In genomic region chr12:56336361-56337167, GRCh38 we compare ENCODE assay signal across 13 cellular contexts. TPM values are rescaled to one million over a fixed set of nuclear protein-coding genes. Genes with fewer than 3 reads are reported as not detected.
DNase-seq lines count a peak whose midpoint lies in the region; ATAC-seq and TF ChIP-seq lines count a peak whose summit lies in the region.
"Had no signal": no experiment of that assay in that cellular context is flagged by ENCODE, and none has a peak within 500 bp of the region (broad histone marks: within the 10 kb centered on the region; RNA-seq: fewer than 3 reads in every experiment).

No MANE protein-coding gene starts in this region.

- H3K36me3 ChIP-seq in CD8-positive, alpha-beta T cell (ENCODE audit: insufficient read depth, low read length): no peaks in the 10 kb centered on the region
- H3K36me3 ChIP-seq in SU-DHL-6 (ENCODE audit: low read length): no peaks in the 10 kb centered on the region
- H3K36me3 ChIP-seq: ovary had no signal

- H3K9me3 Mint-ChIP-seq in CD8-positive, alpha-beta T cell: no peaks in the 10 kb centered on the region
- no peaks in the 10 kb centered on the region for H3K9me3 Mint-ChIP-seq in nephron progenitor cell

- CTCF ChIA-PET in CD8-positive, alpha-beta T cell (lab: Charles Lee): interaction anchor here (0.7 to 2.7 kb wide), 4 partner anchors 23 to 127 kb away, joined by 4 to 23 read pairs (median 8); partner anchors contain the start of gene STAT2

- H3F3A ChIP-seq in SU-DHL-6 (ENCODE audit: insufficient read depth): peaks cover 34% of the 10 kb centered on the region

- no peak overlapping the region for H3K27ac ChIP-seq in CD8-positive, alpha-beta T cell (ENCODE audit: low read depth, low read length)
- H3K27ac ChIP-seq in SU-DHL-6 (ENCODE audit: low read depth, low read length): peak overlapping the region; percentile 82
- H3K27ac ChIP-seq: GM23248, ovary had no signal

- no peaks in the 10 kb centered on the region for H3K9me3 ChIP-seq in CD8-positive, alpha-beta T cell (ENCODE audit: low read length)
- H3K9me3 ChIP-seq in SU-DHL-6 (ENCODE audit: insufficient read depth, low read length): no peaks in the 10 kb centered on the region
- H3K9me3 ChIP-seq: ovary had no signal

- no peak for TF ChIP-seq CTCF in CD8-positive, alpha-beta T cell (IDR thresholded peaks at IDR 0.05)
- TF ChIP-seq CTCF in GM20000 (IDR thresholded peaks at IDR 0.05; ENCODE audit: extremely low read depth, missing control alignments): no peak
- TF ChIP-seq CTCF in SU-DHL-6 (IDR thresholded peaks at IDR 0.05; ENCODE audit: insufficient read depth, low read length, poor library complexity, severe bottlenecking): no peak
- TF ChIP-seq CTCF in nephron progenitor cell (IDR thresholded peaks at IDR 0.05): no peak

- H3K4me1 Mint-ChIP-seq in CD8-positive, alpha-beta T cell (ENCODE audit: low read depth): peaks cover 70% of the 10 kb centered on the region
- H3K4me1 Mint-ChIP-seq in nephron progenitor cell: peaks cover 26% of the 10 kb centered on the region

- peak overlapping the region; percentile 49 for H3K4me2 ChIP-seq in SU-DHL-6 (ENCODE audit: low read depth, low read length, poor library complexity, severe bottlenecking)

- no peak for DNase-seq in CD8-positive, alpha-beta T cell
- DNase-seq in GM20000 (ENCODE audit: low spot score) (peak; percentile 32), islet precursor cell (peak; percentile 56), nephron progenitor cell (no peak), GM19240 (ENCODE audit: insufficient read length, low spot score) (no peak)
- no peak for DNase-seq in stimulated activated CD4-positive, alpha-beta T cell treated with anti-CD3 and anti-CD28 coated beads, Interleukin-15, amount 100 ng/mL, for 24 hours
- DNase-seq: GM23248, NCI-H524, ovary had no signal

- no peak overlapping the region for H3K4me3 Mint-ChIP-seq in CD8-positive, alpha-beta T cell
- no peak overlapping the region for H3K4me3 Mint-ChIP-seq in nephron progenitor cell

- peak overlapping the region; percentile 3 for H2AFZ ChIP-seq in SU-DHL-6 (ENCODE audit: low read depth, low read length, severe bottlenecking)
- H2AFZ ChIP-seq: GM23248 had no signal

- H4K20me1 ChIP-seq in SU-DHL-6 (ENCODE audit: low read depth, low read length): no peaks in the 10 kb centered on the region

- H3K4me1 ChIP-seq in CD8-positive, alpha-beta T cell (ENCODE audit: insufficient read depth, low read length): peaks cover 45% of the 10 kb centered on the region

- no peaks in the 10 kb centered on the region for H3K27me3 Mint-ChIP-seq in CD8-positive, alpha-beta T cell (ENCODE audit: low read depth)
- peaks cover 15% of the 10 kb centered on the region for H3K27me3 Mint-ChIP-seq in nephron progenitor cell (ENCODE audit: low read depth, poor library complexity)

- H3K79me2 ChIP-seq in SU-DHL-6 (ENCODE audit: insufficient read depth, low read length): peaks cover 11% of the 10 kb centered on the region

- peak overlapping the region; percentile 64 for H3K27ac Mint-ChIP-seq in CD8-positive, alpha-beta T cell
- no peak overlapping the region for H3K27ac Mint-ChIP-seq in nephron progenitor cell

- POLR2A ChIA-PET in CD8-positive, alpha-beta T cell (lab: Charles Lee): interaction anchor here (2.0 to 6.7 kb wide), 2 partner anchors 21 to 23 kb away, joined by 8 to 84 read pairs; partner anchors contain the start of genes CNPY2 and STAT2

- no peak overlapping the region for H3K4me3 ChIP-seq in CD8-positive, alpha-beta T cell (ENCODE audit: low read depth, low read length)
- H3K4me3 ChIP-seq in SU-DHL-6 (ENCODE audit: insufficient read depth, low read length, poor library complexity, severe bottlenecking): no peak overlapping the region
- H3K4me3 ChIP-seq: GM23248, ovary had no signal

- no peak for ATAC-seq in CD8-positive, alpha-beta T cell
- ATAC-seq in HG02759 (IDR thresholded peaks at IDR 0.05; ENCODE audit: unreplicated experiment): no peak
- ATAC-seq: left colon had no signal

- H3K9me2 ChIP-seq in SU-DHL-6 (replicated peaks; ENCODE audit: insufficient read depth, low read length): no peaks in the 10 kb centered on the region

- intact Hi-C loops in CD8-positive, alpha-beta T cell (cut with DNase I, micrococcal nuclease): loop anchor here in 1 of 2 experiments (10.0 kb wide), 1 partner anchor 348 kb away; the partner anchor contains the start of gene PTGES3

- no peaks in the 10 kb centered on the region for H3K27me3 ChIP-seq in CD8-positive, alpha-beta T cell (ENCODE audit: insufficient read depth, low read length)
- no peaks in the 10 kb centered on the region for H3K27me3 ChIP-seq in SU-DHL-6 (ENCODE audit: low read length)
- H3K27me3 ChIP-seq: ovary had no signal

- H3K36me3 Mint-ChIP-seq in CD8-positive, alpha-beta T cell: peaks cover 27% of the 10 kb centered on the region
- no peaks in the 10 kb centered on the region for H3K36me3 Mint-ChIP-seq in nephron progenitor cell (ENCODE audit: low read depth)

- peak overlapping the region; percentile 5; the same call in 1 of the 2 replicates for H3K9ac ChIP-seq in SU-DHL-6 (ENCODE audit: low read length)
- H3K9ac ChIP-seq: GM23248 had no signal

RNA-seq across cellular contexts. Expression of gene IL23A, which starts 2.1 kb away (rescaled TPM):
- total RNA-seq in CD8-positive, alpha-beta T cell: 10 to 100 TPM; 21.3 to 26.7 TPM
- total RNA-seq: GM23248, left colon, M059J had no signal

RNA-seq across cellular contexts. Expression of gene PAN2, which starts 2.8 kb away (rescaled TPM):
- 100 to 1,000 TPM; 111 to 113 TPM for total RNA-seq in CD8-positive, alpha-beta T cell

RNA-seq across cellular contexts. Expression of gene CNPY2, which starts 20.8 kb away (rescaled TPM):
- total RNA-seq in CD8-positive, alpha-beta T cell: 10 to 100 TPM; 23.5 to 33.9 TPM

RNA-seq across cellular contexts. Expression of gene STAT2, which starts 23.3 kb away (rescaled TPM):
- total RNA-seq in CD8-positive, alpha-beta T cell: 10 to 100 TPM; 71.8 to 81.9 TPM

RNA-seq across cellular contexts. Expression of gene APOF, which starts 26.1 kb away (rescaled TPM):
- total RNA-seq in CD8-positive, alpha-beta T cell: not detected
- total RNA-seq: GM23248, left colon, M059J, ovary had no signal

Comparison
In these comparisons a context has a peak if more than half of its experiments do, and no peak if none do; other contexts are left out.
1. DNase-seq: peak in GM20000 (single experiment) and islet precursor cell (single experiment); none in CD8-positive, alpha-beta T cell (0 of 7), stimulated activated CD4-positive, alpha-beta T cell treated with anti-CD3 and anti-CD28 coated beads, Interleukin-15, amount 100 ng/mL, for 24 hours (single experiment), nephron progenitor cell (single experiment) and GM19240 (single experiment).